8 cellular contexts compared by ENCODE assay signal in the genomic region with DNA sequence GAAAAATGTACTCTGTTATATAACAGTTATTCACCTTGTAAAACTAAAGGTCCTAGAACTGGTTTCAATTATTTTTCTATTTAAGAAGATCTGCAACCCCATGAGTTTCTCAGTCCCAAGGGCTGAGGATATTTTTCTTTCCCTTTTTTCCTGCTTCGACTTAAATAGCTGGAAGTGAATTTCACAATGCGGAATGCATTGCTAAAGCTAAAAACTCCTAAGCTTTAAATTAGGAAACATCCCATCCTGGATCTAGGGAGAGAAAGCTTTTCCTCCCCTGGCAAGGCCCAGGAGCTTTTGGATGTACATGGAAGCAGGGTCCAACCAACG. TPM values are rescaled to one million over a fixed set of nuclear protein-coding genes. Genes with fewer than 3 reads are reported as not detected.
A peak's percentile ranks its signal among the peaks of the same experiment; 100 is the strongest.
DNase-seq lines count a peak whose midpoint lies in the region; ATAC-seq and TF ChIP-seq lines count a peak whose summit lies in the region.

No MANE protein-coding gene starts in this region.

- TF ChIP-seq CTCF in RWPE2 (IDR thresholded peaks at IDR 0.05; ENCODE audit: poor library complexity, severe bottlenecking), result no peak
- TF ChIP-seq CTCF in fibroblast of lung (conservative IDR thresholded peaks at IDR 0.05 in 1 of 2, IDR thresholded peaks at IDR 0.05 in 1 of 2; ENCODE audit: low read depth in 1 of 2, low read length in 2 of 2), result no peak
- TF ChIP-seq CTCF in omental fat pad (IDR thresholded peaks at IDR 0.05), result no peak
- TF ChIP-seq CTCF in MM.1S (IDR thresholded peaks at IDR 0.05; ENCODE audit: low read length), result no peak

- H3K27me3 ChIP-seq in BLaER1 (peaks cover 31% of the 10 kb centered on the region), RWPE2 (ENCODE audit: insufficient read depth, poor library complexity, severe bottlenecking) (no peaks in the 10 kb centered on the region), fibroblast of lung (ENCODE audit: control insufficient read depth, insufficient read depth, low read length) (no peaks in the 10 kb centered on the region), MM.1S (replicated peaks; ENCODE audit: insufficient read depth, low read length) (no peaks in the 10 kb centered on the region)

- H3K9me3 ChIP-seq in BLaER1 (no peaks in the 10 kb centered on the region), RWPE2 (ENCODE audit: severe bottlenecking) (no peaks in the 10 kb centered on the region), fibroblast of lung (ENCODE audit: control insufficient read depth, insufficient read depth, low read depth, low read length) (no peaks in the 10 kb centered on the region), MM.1S (replicated peaks; ENCODE audit: insufficient read depth, low read length) (no peaks in the 10 kb centered on the region)

- H3K36me3 ChIP-seq in BLaER1 (no peaks in the 10 kb centered on the region), RWPE2 (ENCODE audit: low read depth) (no peaks in the 10 kb centered on the region), fibroblast of lung (ENCODE audit: control insufficient read depth, insufficient read depth, low read length) (no peaks in the 10 kb centered on the region), MM.1S (replicated peaks; ENCODE audit: insufficient read depth, low read length) (no peaks in the 10 kb centered on the region)

- H3K4me1 ChIP-seq in BLaER1 (peaks cover 24% of the 10 kb centered on the region), RWPE2 (ENCODE audit: insufficient read depth, poor library complexity, severe bottlenecking) (peaks cover 6% of the 10 kb centered on the region), fibroblast of lung (ENCODE audit: control insufficient read depth, extremely low read depth, insufficient read depth, low read length) (peaks cover 13% of the 10 kb centered on the region), MM.1S (ENCODE audit: low read length) (no peaks in the 10 kb centered on the region)

- H4K20me1 ChIP-seq in BLaER1 (no peaks in the 10 kb centered on the region), fibroblast of lung (ENCODE audit: control insufficient read depth, extremely low read depth, insufficient read depth, low read length) (no peaks in the 10 kb centered on the region), MM.1S (ENCODE audit: insufficient read depth, low read length) (no peaks in the 10 kb centered on the region)

- ATAC-seq in RWPE2 (ENCODE audit: low read depth), result no peak
- ATAC-seq in omental fat pad (ENCODE audit: low FRiP score), result peak; percentile 2
- ATAC-seq in GM21717 (IDR thresholded peaks at IDR 0.05; ENCODE audit: unreplicated experiment), result no peak

- H3K9me2 ChIP-seq in MM.1S (replicated peaks; ENCODE audit: insufficient read depth, low read length), result no peaks in the 10 kb centered on the region

- H2AFZ ChIP-seq in fibroblast of lung (ENCODE audit: low read length) (peak overlapping the region; percentile 34), MM.1S (ENCODE audit: low read length) (no peak overlapping the region)

- no peaks in the 10 kb centered on the region for H3F3A ChIP-seq in MM.1S (ENCODE audit: insufficient read depth, low read length)

- DNase-seq in RWPE2 (ENCODE audit: low spot score) (no peak), fibroblast of lung (ENCODE audit: low read depth in 2 of 2) (peak in 1 of 2 donors; percentile 78), omental fat pad (ENCODE audit: low spot score) (no peak), MM.1S (no peak), amniotic stem cell (lab: John Stamatoyannopoulos, UW) (no peak)
- no peak for DNase-seq in stimulated activated CD4-positive, alpha-beta T cell treated with anti-CD3 and anti-CD28 coated beads, Interleukin-4, amount 100 ng/mL, for 24 hours

- H3K27ac ChIP-seq in BLaER1 (0 out of 2 replicates have a peak overlapping the region, but pooled peaks have one; percentile 31), RWPE2 (ENCODE audit: poor library complexity, severe bottlenecking) (no peak overlapping the region), fibroblast of lung (ENCODE audit: insufficient read depth, low read length) (peak overlapping the region; percentile 97), MM.1S (ENCODE audit: low read length) (no peak overlapping the region)

- H3K9ac ChIP-seq in BLaER1, result peak overlapping the region; percentile 61; the same call in 1 of the 2 replicates
- H3K9ac ChIP-seq in fibroblast of lung (ENCODE audit: insufficient read depth, low read length), result peak overlapping the region; percentile 88
- no peak overlapping the region for H3K9ac ChIP-seq in MM.1S (ENCODE audit: low read length)

- H3K79me2 ChIP-seq in fibroblast of lung (ENCODE audit: control insufficient read depth, insufficient read depth, low read length), result peaks cover 51% of the 10 kb centered on the region
- no peaks in the 10 kb centered on the region for H3K79me2 ChIP-seq in MM.1S (ENCODE audit: low read length)

- H3K4me3 ChIP-seq in BLaER1, result peak overlapping the region; percentile 70
- peak overlapping the region; percentile 40 for H3K4me3 ChIP-seq in RWPE2 (ENCODE audit: severe bottlenecking)
- peak overlapping the region; percentile 60 to 88 (median 79) for H3K4me3 ChIP-seq in fibroblast of lung (replicated peaks in 1 of 4; ENCODE audit: control extremely low read depth in 1 of 4, insufficient read depth in 1 of 4, low read depth in 3 of 4, low read length in 4 of 4)
- H3K4me3 ChIP-seq in MM.1S (ENCODE audit: low read length), result no peak overlapping the region

- H3K4me2 ChIP-seq in BLaER1, result peak overlapping the region; percentile 98
- peak overlapping the region; percentile 74 for H3K4me2 ChIP-seq in fibroblast of lung (ENCODE audit: extremely low read depth, insufficient read depth, low read length)
- no peak overlapping the region for H3K4me2 ChIP-seq in MM.1S (ENCODE audit: low read depth, low read length)

RNA-seq across cellular contexts. Expression of a gene that starts 1.4 kb away (rescaled TPM):
- total RNA-seq in fibroblast of lung, result 2.6 and 12.4 TPM in 2 replicates
- polyA plus RNA-seq in fibroblast of lung, result 4.3 and 10.4 TPM in 2 replicates
- polyA plus RNA-seq in fibroblast of lung (2012), result 2.1 and 6.5 TPM in 2 replicates
- polyA minus RNA-seq in fibroblast of lung (ENCODE audit: low replicate concordance), result 1.1 and 2.4 TPM in 2 replicates
- 1 to 10 TPM in 2 of 4 donors, not detected in 2; 2.6 to 3.9 TPM for total RNA-seq in omental fat pad

Comparison
In these comparisons a context has a peak if more than half of its experiments do, and no peak if none do; other contexts are left out.
1. H3K27ac ChIP-seq: peak in BLaER1 (single experiment) and fibroblast of lung (single experiment); none in RWPE2 (single experiment) and MM.1S (single experiment).